In genomic region chr1:32770741-32771548, GRCh38 we compare ENCODE assay signal across 15 cellular contexts.
"Had no signal": no experiment of that assay in that cellular context is flagged by ENCODE, and none has a peak within 500 bp of the region (broad histone marks: within the 10 kb centered on the region; RNA-seq: fewer than 3 reads in every experiment).

No MANE protein-coding gene starts in this region.

- DNase-seq: activated B cell treated with CpG ODN at 0.5 μM for 24 hours; activated CD8-positive, alpha-beta memory T cell treated with anti-CD3 and anti-CD28 coated beads, Interleukin-2, amount 10 ng/mL, durations not matched to agents 7 days and 5 days; activated effector memory CD4-positive, alpha-beta T cell treated with anti-CD3 and anti-CD28 coated beads, Interleukin-2, amount 50 U/mL, for 16 hours; activated T-cell treated with anti-CD3 and anti-CD28 coated beads, Interleukin-2, amount 50 U/mL, for 24 hours; esophagus squamous epithelium; foreskin fibroblast; left lung; T-helper 17 cell had no signal

- FAIRE-seq: colon, islet of Langerhans, TTC549 had no signal

- H3K4me3 ChIP-seq: ascending aorta, cardiac muscle cell, esophagus squamous epithelium, left lung, skin epidermis, thyroid gland had no signal

- H3K9me3 ChIP-seq: ascending aorta, esophagus squamous epithelium, left lung, thyroid gland had no signal

- ATAC-seq: activated CD8-positive, alpha-beta memory T cell treated with anti-CD3 and anti-CD28 coated beads, Interleukin-2, amount 10 ng/mL, durations not matched to agents 7 days and 5 days; left lung; T-helper 17 cell had no signal

- H3K27ac ChIP-seq: ascending aorta, cardiac muscle cell, left lung, thyroid gland had no signal

- H3K27me3 ChIP-seq: ascending aorta, cardiac muscle cell, esophagus squamous epithelium, left lung, thyroid gland had no signal
